Comparison of ENCODE assay signal across 21 cellular contexts in genomic region chr6:107962723-107963122, GRCh38.
"Had no signal": no experiment of that assay in that cellular context is flagged by ENCODE, and none has a peak within 500 bp of the region (broad histone marks: within the 10 kb centered on the region; RNA-seq: fewer than 3 reads in every experiment).

No MANE protein-coding gene starts in this region.

- H3K9me3 Mint-ChIP-seq: dendritic cell treated with granulocyte-macrophage colony-stimulating factor and Interleukin-4, amounts not matched to agents 40 ng/mL and 50 ng/mL, for 4 days; naive thymus-derived CD4-positive, alpha-beta T cell had no signal

- H3K4me1 ChIP-seq: colonic mucosa, gastrocnemius medialis, left lung, lower lobe of right lung had no signal

- H3K27ac ChIP-seq: colonic mucosa, esophagus squamous epithelium, gastrocnemius medialis, heart right ventricle, left lung, lower lobe of right lung had no signal

- ATAC-seq: esophagus mucosa; gastrocnemius medialis; heart right ventricle; left cardiac atrium; left lung; left ventricle myocardium superior; lower lobe of right lung; naive thymus-derived CD4-positive, alpha-beta T cell had no signal

- H3K4me3 ChIP-seq: colonic mucosa, esophagus squamous epithelium, gastrocnemius medialis, heart right ventricle, left lung, lower lobe of right lung had no signal

- H3K36me3 ChIP-seq: colonic mucosa, esophagus squamous epithelium, gastrocnemius medialis, heart right ventricle, left lung, lower lobe of right lung had no signal

- H3K36me3 Mint-ChIP-seq: naive thymus-derived CD4-positive, alpha-beta T cell had no signal

- H3K27ac Mint-ChIP-seq: dendritic cell treated with granulocyte-macrophage colony-stimulating factor and Interleukin-4, amounts not matched to agents 40 ng/mL and 50 ng/mL, for 4 days; naive thymus-derived CD4-positive, alpha-beta T cell had no signal

- H3K27me3 ChIP-seq: colonic mucosa, esophagus squamous epithelium, gastrocnemius medialis, heart right ventricle, left lung had no signal

- DNase-seq: colonic mucosa; cortex of kidney; effector CD8-positive, alpha-beta T cell; erythroblast; esophagus squamous epithelium; foreskin fibroblast; foreskin melanocyte; gastrocnemius medialis; glutamatergic neuron; head of caudate nucleus; heart right ventricle; hippocampal formation; left cardiac atrium; left lung; left ventricle myocardium superior; lower lobe of right lung; mesenchymal stem cell; midbrain; naive thymus-derived CD4-positive, alpha-beta T cell had no signal

- H3K9me3 ChIP-seq: colonic mucosa, esophagus squamous epithelium, gastrocnemius medialis, heart right ventricle, left lung, lower lobe of right lung had no signal

- H3K4me3 Mint-ChIP-seq: dendritic cell treated with granulocyte-macrophage colony-stimulating factor and Interleukin-4, amounts not matched to agents 40 ng/mL and 50 ng/mL, for 4 days; naive thymus-derived CD4-positive, alpha-beta T cell had no signal
